ENCODE assay signal across 26 cellular contexts in genomic region chr4:121150486-121150885, GRCh38. TPM values are rescaled to one million over a fixed set of nuclear protein-coding genes. Genes with fewer than 3 reads are reported as not detected.
DNase-seq lines count a peak whose midpoint lies in the region; ATAC-seq lines count a peak whose summit lies in the region.
"Had no signal": no experiment of that assay in that cellular context is flagged by ENCODE, and none has a peak within 500 bp of the region (broad histone marks: within the 10 kb centered on the region; RNA-seq: fewer than 3 reads in every experiment).

No MANE protein-coding gene starts in this region.

- H3K4me3 Mint-ChIP-seq in activated naive CD4-positive, alpha-beta T cell treated with anti-CD3 and anti-CD28 coated beads for 36 hours, result no peak overlapping the region
- peak overlapping the region; percentile 2 for H3K4me3 Mint-ChIP-seq in activated T-helper 17 cell treated with anti-CD3 and anti-CD28 coated beads, Interleukin-2, amount 50 U/mL, for 72 hours
- H3K4me3 Mint-ChIP-seq: stimulated activated naive B cell treated with anti-CD40 and anti-IgM and Interleukin-4, amounts not matched to agents 10 μg/mL and 1 μg/mL and 100 μg/mL, for 72 hours; T-cell had no signal

- CTCF ChIA-PET in activated naive CD4-positive, alpha-beta T cell treated with anti-CD3 and anti-CD28 coated beads for 36 hours (lab: Charles Lee), result interaction anchor here (2.1 kb wide), 1 partner anchor 42 kb away, joined by 7 read pairs; no protein-coding TSS in a partner anchor

- H3K9me3 Mint-ChIP-seq in activated naive CD4-positive, alpha-beta T cell treated with anti-CD3 and anti-CD28 coated beads for 36 hours, result no peaks in the 10 kb centered on the region
- no peaks in the 10 kb centered on the region for H3K9me3 Mint-ChIP-seq in activated T-helper 17 cell treated with anti-CD3 and anti-CD28 coated beads, Interleukin-2, amount 50 U/mL, for 72 hours
- H3K9me3 Mint-ChIP-seq: stimulated activated naive B cell treated with anti-CD40 and anti-IgM and Interleukin-4, amounts not matched to agents 10 μg/mL and 1 μg/mL and 100 μg/mL, for 72 hours; T-cell had no signal

- H3K27ac Mint-ChIP-seq in activated naive CD4-positive, alpha-beta T cell treated with anti-CD3 and anti-CD28 coated beads for 36 hours, result no peak overlapping the region
- no peak overlapping the region for H3K27ac Mint-ChIP-seq in activated T-helper 17 cell treated with anti-CD3 and anti-CD28 coated beads, Interleukin-2, amount 50 U/mL, for 72 hours
- H3K27ac Mint-ChIP-seq: stimulated activated naive B cell treated with anti-CD40 and anti-IgM and Interleukin-4, amounts not matched to agents 10 μg/mL and 1 μg/mL and 100 μg/mL, for 72 hours had no signal

- H3K4me1 Mint-ChIP-seq in activated naive CD4-positive, alpha-beta T cell treated with anti-CD3 and anti-CD28 coated beads for 36 hours (ENCODE audit: low read depth), result peaks cover 62% of the 10 kb centered on the region
- H3K4me1 Mint-ChIP-seq in activated T-helper 17 cell treated with anti-CD3 and anti-CD28 coated beads, Interleukin-2, amount 50 U/mL, for 72 hours, result peaks cover 16% of the 10 kb centered on the region
- H3K4me1 Mint-ChIP-seq: stimulated activated naive B cell treated with anti-CD40 and anti-IgM and Interleukin-4, amounts not matched to agents 10 μg/mL and 1 μg/mL and 100 μg/mL, for 72 hours had no signal

- peak; percentile 66 for ATAC-seq in GM19463 (IDR thresholded peaks at IDR 0.05; ENCODE audit: unreplicated experiment)
- ATAC-seq in activated T-helper 17 cell treated with anti-CD3 and anti-CD28 coated beads, Interleukin-2, amount 50 U/mL, for 72 hours (replicated peaks), result peak; percentile 76
- ATAC-seq in stimulated activated naive CD8-positive, alpha-beta T cell treated with anti-CD3 and anti-CD28 coated beads, Interleukin-15, Interleukin-2, amounts not matched to agents 100 U/mL and 50 U/mL, for 24 hours, result peak; percentile 84
- no peak for ATAC-seq in HG03280 (IDR thresholded peaks at IDR 0.05; ENCODE audit: unreplicated experiment)
- ATAC-seq: left lobe of liver; right lobe of liver; stimulated activated naive B cell treated with anti-CD40 and anti-IgM and Interleukin-4, amounts not matched to agents 10 μg/mL and 1 μg/mL and 100 μg/mL, for 72 hours; T-cell had no signal

- DNase-seq in activated naive CD4-positive, alpha-beta T cell treated with anti-CD3 and anti-CD28 coated beads for 36 hours, result peak; percentile 45
- DNase-seq in activated naive CD4-positive, alpha-beta T cell treated with Interleukin-2 at 50 U/mL for 16 hours, result no peak
- no peak for DNase-seq in stimulated activated naive CD8-positive, alpha-beta T cell treated with anti-CD3 and anti-CD28 coated beads, Interleukin-15, Interleukin-2, amounts not matched to agents 100 U/mL and 50 U/mL, for 24 hours
- DNase-seq in HCEC 1CT, result no peak
- no peak for DNase-seq in UCSD-AML1 (lab: John Stamatoyannopoulos, UW; ENCODE audit: unreplicated experiment)
- DNase-seq: activated CD4-positive, CD25-positive, alpha-beta regulatory T cell treated with anti-CD3 and anti-CD28 coated beads, Interleukin-2, amount 50 U/mL, for 72 hours; activated effector memory CD4-positive, alpha-beta T cell treated with anti-CD3 and anti-CD28 coated beads, Interleukin-2, amount 50 U/mL, for 16 hours; Calu3; effector CD8-positive, alpha-beta T cell; KBM-7; NCI-H1417; NCI-H2081 treated with DMSO at 0.1 percent for 48 hours; NCI-H748 treated with DMSO at 0.1 percent for 48 hours; right lobe of liver; RPMI8226; stimulated activated CD4-positive, alpha-beta T cell treated with anti-CD3 and anti-CD28 coated beads, Interleukin-4, amount 100 ng/mL, for 1 hour; stimulated activated naive B cell treated with anti-CD40 and anti-IgM and Interleukin-4, amounts not matched to agents 10 μg/mL and 1 μg/mL and 100 μg/mL, for 72 hours; T-cell; testis; uterus had no signal

- H3K27me3 Mint-ChIP-seq in activated naive CD4-positive, alpha-beta T cell treated with anti-CD3 and anti-CD28 coated beads for 36 hours (ENCODE audit: low read depth), result no peaks in the 10 kb centered on the region
- H3K27me3 Mint-ChIP-seq in activated T-helper 17 cell treated with anti-CD3 and anti-CD28 coated beads, Interleukin-2, amount 50 U/mL, for 72 hours, result no peaks in the 10 kb centered on the region
- H3K27me3 Mint-ChIP-seq: T-cell had no signal

- H3K36me3 Mint-ChIP-seq in activated naive CD4-positive, alpha-beta T cell treated with anti-CD3 and anti-CD28 coated beads for 36 hours (ENCODE audit: low read depth), result no peaks in the 10 kb centered on the region
- peaks cover 51% of the 10 kb centered on the region for H3K36me3 Mint-ChIP-seq in activated T-helper 17 cell treated with anti-CD3 and anti-CD28 coated beads, Interleukin-2, amount 50 U/mL, for 72 hours (ENCODE audit: low read depth)
- H3K36me3 Mint-ChIP-seq: stimulated activated naive B cell treated with anti-CD40 and anti-IgM and Interleukin-4, amounts not matched to agents 10 μg/mL and 1 μg/mL and 100 μg/mL, for 72 hours had no signal

- intact Hi-C loops in activated naive CD4-positive, alpha-beta T cell treated with anti-CD3 and anti-CD28 coated beads for 36 hours (cut with micrococcal nuclease), result loop anchor here (1.0 to 2.0 kb wide), 5 partner anchors 11 to 106 kb away; partner anchors contain the start of gene TNIP3

RNA-seq across cellular contexts. Expression of gene TNIP3, which starts 13.6 kb away (rescaled TPM):
- 1 to 10 TPM; 1.8 to 2.7 TPM for total RNA-seq in activated naive CD4-positive, alpha-beta T cell treated with anti-CD3 and anti-CD28 coated beads for 36 hours
- total RNA-seq in activated T-helper 17 cell treated with anti-CD3 and anti-CD28 coated beads, Interleukin-2, amount 50 U/mL, for 72 hours, result 1 to 10 TPM; 3.6 to 7.5 TPM
- total RNA-seq: bronchial epithelial cell, Calu3, left lobe of liver, myocyte had no signal
